Comparison of ENCODE assay signal across 29 cellular contexts in genomic region chr6:138965971-138966370, GRCh38.
"Had no signal": no experiment of that assay in that cellular context is flagged by ENCODE, and none has a peak within 500 bp of the region (broad histone marks: within the 10 kb centered on the region; RNA-seq: fewer than 3 reads in every experiment).

No MANE protein-coding gene starts in this region.

- H3K9me3 ChIP-seq: adrenal gland, body of pancreas, breast epithelium, MG63, SJCRH30 had no signal

- H3K9me3 Mint-ChIP-seq: activated CD4-positive, alpha-beta T cell treated with anti-CD3 and anti-CD28 coated beads, Interleukin-2, amount 10 ng/mL, durations not matched to agents 7 days and 5 days; activated naive CD4-positive, alpha-beta T cell treated with anti-CD3 and anti-CD28 coated beads for 36 hours; activated T-cell treated with anti-CD3 and anti-CD28 coated beads, Interleukin-2, amount 50 U/mL, for 4 hours; activated T-helper 1 cell treated with anti-CD3 and anti-CD28 coated beads, Interleukin-12 subunit alpha, Interleukin-12 subunit beta, Interleukin-2, Interleukin-4 antibody, amounts not matched to agents 30 ng/mL and 10 ng/mL and 1 ng/mL, durations not matched to agents 14 hours and 24 hours and 36 hours; IgD-negative memory B cell; WTC11 had no signal

- DNase-seq: activated CD4-positive, alpha-beta T cell treated with anti-CD3 and anti-CD28 coated beads for 36 hours; activated CD4-positive, alpha-beta T cell treated with anti-CD3 and anti-CD28 coated beads, Interleukin-2, amount 10 ng/mL, durations not matched to agents 7 days and 5 days; activated CD4-positive, alpha-beta T cell treated with anti-CD3 and anti-CD28 coated beads, Interleukin-2, amount 50 U/mL, for 48 hours; activated CD8-positive, alpha-beta T cell treated with anti-CD3 and anti-CD28 coated beads, Interleukin-2, amount 10 ng/mL, durations not matched to agents 7 days and 5 days; activated gamma-delta T cell treated with Interleukin-2 at 50 U/mL for 16 hours; activated naive CD4-positive, alpha-beta T cell treated with anti-CD3 and anti-CD28 coated beads for 36 hours; activated T-cell treated with anti-CD3 and anti-CD28 coated beads, Interleukin-2, amount 50 U/mL, for 4 hours; adrenal gland; body of pancreas; Kasumi-1; KG1; MG63; NCI-H1048; NCI-H187; NCI-H2029 treated with DMSO at 0.1 percent for 48 hours; NCI-H226; SHP77; SJCRH30; T1000 had no signal

- ATAC-seq: activated CD4-positive, alpha-beta T cell treated with anti-CD3 and anti-CD28 coated beads for 36 hours; activated CD4-positive, CD25-positive, alpha-beta regulatory T cell treated with anti-CD3 and anti-CD28 coated beads, Interleukin-2, amount 50 U/mL, for 24 hours; activated CD8-positive, alpha-beta T cell treated with anti-CD3 and anti-CD28 coated beads, Interleukin-2, amount 10 ng/mL, durations not matched to agents 7 days and 5 days; activated naive CD4-positive, alpha-beta T cell treated with anti-CD3 and anti-CD28 coated beads, Interleukin-2, amount 50 U/mL, for 72 hours; activated T-cell treated with anti-CD3 and anti-CD28 coated beads, Interleukin-2, amount 50 U/mL, for 4 hours; body of pancreas; Panc1; WTC11 had no signal

- H3K4me3 ChIP-seq: adrenal gland, body of pancreas, breast epithelium, MG63, SJCRH30, SK-N-MC had no signal

- H3K4me1 ChIP-seq: breast epithelium had no signal

- H3K4me3 Mint-ChIP-seq: activated CD4-positive, alpha-beta T cell treated with anti-CD3 and anti-CD28 coated beads for 36 hours; activated CD4-positive, alpha-beta T cell treated with anti-CD3 and anti-CD28 coated beads, Interleukin-2, amount 10 ng/mL, durations not matched to agents 7 days and 5 days; activated CD8-positive, alpha-beta T cell treated with anti-CD3 and anti-CD28 coated beads, Interleukin-2, amount 10 ng/mL, durations not matched to agents 7 days and 5 days; activated naive CD4-positive, alpha-beta T cell treated with anti-CD3 and anti-CD28 coated beads for 36 hours; activated T-cell treated with anti-CD3 and anti-CD28 coated beads, Interleukin-2, amount 50 U/mL, for 4 hours; activated T-helper 1 cell treated with anti-CD3 and anti-CD28 coated beads, Interleukin-12 subunit alpha, Interleukin-12 subunit beta, Interleukin-2, Interleukin-4 antibody, amounts not matched to agents 30 ng/mL and 10 ng/mL and 1 ng/mL, durations not matched to agents 14 hours and 24 hours and 36 hours; IgD-negative memory B cell; WTC11 had no signal

- H3K27ac Mint-ChIP-seq: activated CD4-positive, alpha-beta T cell treated with anti-CD3 and anti-CD28 coated beads for 36 hours; activated CD4-positive, alpha-beta T cell treated with anti-CD3 and anti-CD28 coated beads, Interleukin-2, amount 10 ng/mL, durations not matched to agents 7 days and 5 days; activated CD8-positive, alpha-beta T cell treated with anti-CD3 and anti-CD28 coated beads, Interleukin-2, amount 10 ng/mL, durations not matched to agents 7 days and 5 days; activated naive CD4-positive, alpha-beta T cell treated with anti-CD3 and anti-CD28 coated beads for 36 hours; activated naive CD4-positive, alpha-beta T cell treated with anti-CD3 and anti-CD28 coated beads, Interleukin-2, amount 50 U/mL, for 72 hours; activated T-helper 1 cell treated with anti-CD3 and anti-CD28 coated beads, Interleukin-12 subunit alpha, Interleukin-12 subunit beta, Interleukin-2, Interleukin-4 antibody, amounts not matched to agents 30 ng/mL and 10 ng/mL and 1 ng/mL, durations not matched to agents 14 hours and 24 hours and 36 hours; IgD-negative memory B cell; WTC11 had no signal

- H3K36me3 Mint-ChIP-seq: WTC11 had no signal

- H3K36me3 ChIP-seq: adrenal gland, breast epithelium, MG63, SJCRH30 had no signal

- H3K27me3 Mint-ChIP-seq: activated CD4-positive, alpha-beta T cell treated with anti-CD3 and anti-CD28 coated beads for 36 hours; activated CD4-positive, alpha-beta T cell treated with anti-CD3 and anti-CD28 coated beads, Interleukin-2, amount 10 ng/mL, durations not matched to agents 7 days and 5 days; IgD-negative memory B cell had no signal

- H3K27ac ChIP-seq: adrenal gland, body of pancreas, breast epithelium, SJCRH30, SK-N-MC had no signal

- H3K27me3 ChIP-seq: adrenal gland, body of pancreas, breast epithelium, MG63, SJCRH30 had no signal

- FAIRE-seq: astrocyte, TTC549 had no signal
